Comparison of ENCODE assay signal across 8 cellular contexts in genomic region chr20:380763-381580, GRCh38. TPM values are rescaled to one million over a fixed set of nuclear protein-coding genes. Genes with fewer than 3 reads are reported as not detected.
DNase-seq lines count a peak whose midpoint lies in the region; ATAC-seq and TF ChIP-seq lines count a peak whose summit lies in the region.

No MANE protein-coding gene starts in this region.

- peaks cover 10 to 23% (median 17%) of the 10 kb centered on the region in 4 donors for H3K4me1 ChIP-seq in stomach

- peak overlapping the region; percentile 74 to 88 (median 82) for H3K27ac ChIP-seq in stomach

- peak overlapping the region; percentile 94 for H3K4me3 Mint-ChIP-seq in natural killer cell

- H3K27ac Mint-ChIP-seq in natural killer cell = peak overlapping the region in 1 of 2 donors; percentile 55

- H3K9me3 Mint-ChIP-seq in natural killer cell = no peaks in the 10 kb centered on the region

- no peaks in the 10 kb centered on the region for H3K27me3 Mint-ChIP-seq in natural killer cell (ENCODE audit: low read depth in 2 of 2)

- intact Hi-C loops in natural killer cell (cut with micrococcal nuclease) (no loop called here), stomach (cut with DNase I; ENCODE audit: low total_unique reads) (no loop called here)

- H3K27me3 ChIP-seq in stomach = peaks cover 0 to 8% (median 0%) of the 10 kb centered on the region in 3 donors

- peak; percentile 62 for DNase-seq in AG08395 (ENCODE audit: low spot score)
- DNase-seq in NCI-H774 (lab: John Stamatoyannopoulos, UW) = peak; percentile 15
- peak; percentile 89 for DNase-seq in activated CD8-positive, alpha-beta memory T cell treated with anti-CD3 and anti-CD28 coated beads, Interleukin-2, amount 50 U/mL, for 48 hours
- DNase-seq in erythroblast (lab: John Stamatoyannopoulos, UW) = peak; percentile 85 to 96
- DNase-seq in natural killer cell = peak; percentile 49
- DNase-seq in stomach = peak; percentile 59

- H3K9me3 ChIP-seq in stomach = no peaks in the 10 kb centered on the region

- no peaks in the 10 kb centered on the region for H3K36me3 Mint-ChIP-seq in natural killer cell

- WGBS in stomach, 5 donors = 0 to 1% (median 0%) methylated on average over 50 to 93 of the region's 93 CpGs

- no peaks in the 10 kb centered on the region for H3K36me3 ChIP-seq in stomach

- TF ChIP-seq CTCF in natural killer cell (IDR thresholded peaks at IDR 0.05) = no peak
- TF ChIP-seq CTCF in stomach (IDR thresholded peaks at IDR 0.05) = no peak

- ATAC-seq in HG03066 (IDR thresholded peaks at IDR 0.05; ENCODE audit: low read depth, unreplicated experiment) (peak; percentile 38), natural killer cell (peak; percentile 53 to 64 (median 58))

- TF ChIP-seq EP300 in stomach (IDR thresholded peaks at IDR 0.05) = no peak

- H3K4me3 ChIP-seq in stomach = peak overlapping the region; percentile 59 to 82 (median 74)

- peaks cover 7 to 24% of the 10 kb centered on the region in 2 donors for H3K4me1 Mint-ChIP-seq in natural killer cell

- TF ChIP-seq POLR2A in GM18526 (IDR thresholded peaks at IDR 0.05; ENCODE audit: extremely low read depth, insufficient read length) (peak; percentile 58), erythroblast (IDR thresholded peaks at IDR 0.05; ENCODE audit: low read length) (peak; percentile 54), stomach (IDR thresholded peaks at IDR 0.05) (no peak)

RNA-seq across cellular contexts. Expression of gene TRIB3, which starts 0.4 kb away (rescaled TPM):
- 1 to 10 TPM; 4.0 to 8.9 (median 7.7) TPM for total RNA-seq in natural killer cell
- total RNA-seq in stomach = 10 to 100 TPM in 2 of 5 donors, 1 to 10 TPM in 3; 1.7 to 17.7 (median 3.6) TPM
- polyA plus RNA-seq in stomach = 10 to 100 TPM in 2 of 3 donors, 1 to 10 TPM in 1; 8.7 to 15.8 (median 12.6) TPM

RNA-seq across cellular contexts. Expression of gene RBCK1, which starts 27.1 kb away (rescaled TPM):
- total RNA-seq in natural killer cell (100 to 1,000 TPM; 102 to 131 (median 104) TPM), stomach (100 to 1,000 TPM in 3 of 5 donors, 10 to 100 TPM in 2; 30.7 to 211 (median 161) TPM)
- polyA plus RNA-seq in stomach = 100 to 1,000 TPM in 1 of 3 donors, 10 to 100 TPM in 2; 69.0 to 115 (median 81.1) TPM

RNA-seq across cellular contexts. Expression of gene NRSN2, which starts 34.1 kb away (rescaled TPM):
- total RNA-seq in natural killer cell (1 to 10 TPM; 6.6 to 9.3 (median 8.4) TPM), stomach (10 to 100 TPM in 4 of 5 donors, under 1 TPM in 1; 0.89 to 36.5 (median 15.2) TPM)
- 10 to 100 TPM in 2 of 3 donors, 1 to 10 TPM in 1; 9.8 to 21.0 (median 20.2) TPM for polyA plus RNA-seq in stomach

RNA-seq across cellular contexts. Expression of gene SOX12, which starts 55.6 kb away (rescaled TPM):
- 1 to 10 TPM; 2.3 to 4.6 (median 2.9) TPM for total RNA-seq in natural killer cell
- total RNA-seq in stomach = 10 to 100 TPM in 2 of 5 donors, 1 to 10 TPM in 3; 1.5 to 20.3 (median 5.4) TPM
- 1 to 10 TPM; 1.7 to 2.8 (median 2.6) TPM for polyA plus RNA-seq in stomach

Comparison
In these comparisons a context has a peak if more than half of its experiments do, and no peak if none do; other contexts are left out.
1. Peak in every context shown above with its lines: DNase-seq, ATAC-seq, H3K4me3 ChIP-seq and H3K27ac ChIP-seq.
2. DNase-seq: peak in every context shown above with its lines; median percentile 90 in erythroblast; 89 in activated CD8-positive, alpha-beta memory T cell treated with anti-CD3 and anti-CD28 coated beads, Interleukin-2, amount 50 U/mL, for 48 hours; 62 in AG08395; 59 in stomach; 49 in natural killer cell; 15 in NCI-H774.
3. POLR2A ChIP-seq: peak in GM18526 (single experiment) and erythroblast (single experiment); none in stomach (0 of 4).